Comparison of ENCODE assay signal across 17 cellular contexts in the genomic region with DNA sequence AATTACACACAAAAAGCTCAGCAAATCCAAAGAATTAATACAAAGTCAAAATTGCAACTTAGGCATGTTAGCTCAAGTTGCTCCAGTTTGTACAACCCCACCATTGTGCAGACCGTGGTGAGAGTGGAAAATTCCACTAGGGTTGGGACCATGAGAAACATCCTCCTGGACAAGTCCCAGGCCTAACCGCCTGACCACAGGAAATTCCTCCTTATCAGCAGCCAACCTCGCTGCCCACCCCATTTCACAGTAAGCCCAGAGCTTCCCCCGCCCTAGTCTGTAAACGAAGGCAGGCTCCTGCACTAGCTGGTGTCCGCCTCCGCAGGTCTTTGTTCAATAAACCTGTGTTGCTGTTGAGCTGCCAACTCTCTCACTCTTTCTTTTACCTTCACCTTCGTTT.
DNase-seq lines count a peak whose midpoint lies in the region; TF ChIP-seq lines count a peak whose summit lies in the region.
"Had no signal": no experiment of that assay in that cellular context is flagged by ENCODE, and none has a peak within 500 bp of the region (broad histone marks: within the 10 kb centered on the region; RNA-seq: fewer than 3 reads in every experiment).

No MANE protein-coding gene starts in this region.

- H3K36me3 Mint-ChIP-seq in endodermal cell (ENCODE audit: low read depth) (no peaks in the 10 kb centered on the region), nephron progenitor cell (ENCODE audit: low read depth) (no peaks in the 10 kb centered on the region)
- H3K36me3 Mint-ChIP-seq: activated CD4-positive, alpha-beta memory T cell treated with anti-CD3 and anti-CD28 coated beads for 36 hours; CD4-positive, CD25-positive, alpha-beta regulatory T cell; IgD-negative memory B cell had no signal

- no peak overlapping the region for H3K9ac ChIP-seq in endodermal cell (ENCODE audit: extremely low read depth, low read length, poor library complexity, severe bottlenecking)

- no peaks in the 10 kb centered on the region for H3K36me3 ChIP-seq in SJCRH30
- no peaks in the 10 kb centered on the region for H3K36me3 ChIP-seq in endodermal cell (ENCODE audit: control insufficient read depth, insufficient read depth, low read length)
- H3K36me3 ChIP-seq in WERI-Rb-1: no peaks in the 10 kb centered on the region

- H3K27me3 Mint-ChIP-seq in endodermal cell (ENCODE audit: insufficient read depth) (peaks cover 5% of the 10 kb centered on the region), nephron progenitor cell (ENCODE audit: low read depth, poor library complexity) (no peaks in the 10 kb centered on the region)
- H3K27me3 Mint-ChIP-seq: activated CD4-positive, alpha-beta memory T cell treated with anti-CD3 and anti-CD28 coated beads for 36 hours; CD4-positive, CD25-positive, alpha-beta regulatory T cell; IgD-negative memory B cell; naive thymus-derived CD4-positive, alpha-beta T cell had no signal

- H3K4me3 Mint-ChIP-seq in endodermal cell: no peak overlapping the region
- no peak overlapping the region for H3K4me3 Mint-ChIP-seq in nephron progenitor cell
- H3K4me3 Mint-ChIP-seq: activated CD4-positive, alpha-beta memory T cell treated with anti-CD3 and anti-CD28 coated beads for 36 hours; CD4-positive, CD25-positive, alpha-beta regulatory T cell; IgD-negative memory B cell; naive thymus-derived CD4-positive, alpha-beta T cell had no signal

- no peaks in the 10 kb centered on the region; the same call in 1 of the 2 replicates for H3K4me1 ChIP-seq in SJCRH30
- H3K4me1 ChIP-seq in endodermal cell (ENCODE audit: control insufficient read depth, insufficient read depth, low read length): no peaks in the 10 kb centered on the region

- DNase-seq in HS-27A (ENCODE audit: low read depth): peak; percentile 47
- DNase-seq in SJCRH30: peak; percentile 43 to 62
- peak; percentile 73 for DNase-seq in endodermal cell
- DNase-seq in nephron progenitor cell: peak; percentile 6
- no peak for DNase-seq in activated CD4-positive, CD25-positive, alpha-beta regulatory T cell (lab: John Stamatoyannopoulos, UW)
- DNase-seq in activated CD4-positive, alpha-beta T cell treated with anti-CD3 and anti-CD28 coated beads for 4 hours: no peak
- DNase-seq in NCI-H345 treated with DMSO at 0.1 percent for 48 hours (lab: John Stamatoyannopoulos, UW; ENCODE audit: unreplicated experiment): no peak
- DNase-seq in WERI-Rb-1: no peak
- DNase-seq: activated CD4-positive, alpha-beta memory T cell treated with anti-CD3 and anti-CD28 coated beads for 36 hours; activated effector memory CD4-positive, alpha-beta T cell treated with anti-CD3 and anti-CD28 coated beads, Interleukin-2, amount 50 U/mL, for 16 hours; CD4-positive, CD25-positive, alpha-beta regulatory T cell; cerebellar nuclear complex; GF-D8; HCEC 1CT; naive thymus-derived CD4-positive, alpha-beta T cell; NCI-H1694 had no signal

- no peak for TF ChIP-seq CTCF in endodermal cell (conservative IDR thresholded peaks at IDR 0.05)
- no peak for TF ChIP-seq CTCF in nephron progenitor cell (IDR thresholded peaks at IDR 0.05)
- TF ChIP-seq CTCF in WERI-Rb-1 (IDR thresholded peaks at IDR 0.05; ENCODE audit: low read depth, low read length): no peak

- no peak overlapping the region for H3K4me3 ChIP-seq in SJCRH30
- H3K4me3 ChIP-seq in endodermal cell (ENCODE audit: low read length): no peak overlapping the region
- H3K4me3 ChIP-seq in WERI-Rb-1 (ENCODE audit: low read depth, low read length): no peak overlapping the region

- H3K27me3 ChIP-seq in SJCRH30: no peaks in the 10 kb centered on the region
- H3K27me3 ChIP-seq in endodermal cell (ENCODE audit: control insufficient read depth, insufficient read depth, low read length, poor library complexity, severe bottlenecking): no peaks in the 10 kb centered on the region
- H3K27me3 ChIP-seq in WERI-Rb-1 (ENCODE audit: insufficient read depth, low read depth, severe bottlenecking): no peaks in the 10 kb centered on the region

- H3K9me3 Mint-ChIP-seq in endodermal cell (no peaks in the 10 kb centered on the region), nephron progenitor cell (no peaks in the 10 kb centered on the region)
- H3K9me3 Mint-ChIP-seq: IgD-negative memory B cell had no signal

- H3K4me1 Mint-ChIP-seq in endodermal cell (peaks cover 5% of the 10 kb centered on the region), nephron progenitor cell (no peaks in the 10 kb centered on the region)
- H3K4me1 Mint-ChIP-seq: CD4-positive, CD25-positive, alpha-beta regulatory T cell; IgD-negative memory B cell; naive thymus-derived CD4-positive, alpha-beta T cell had no signal

- H3K9me3 ChIP-seq in SJCRH30 (replicated peaks) (no peaks in the 10 kb centered on the region), endodermal cell (ENCODE audit: control insufficient read depth, low read length) (no peaks in the 10 kb centered on the region), WERI-Rb-1 (ENCODE audit: severe bottlenecking) (no peaks in the 10 kb centered on the region)

- H3K27ac ChIP-seq in SJCRH30 (no peak overlapping the region), endodermal cell (ENCODE audit: low read depth, low read length) (no peak overlapping the region), WERI-Rb-1 (no peak overlapping the region)

- 53 to 75% methylated on average over 3 to 7 of the region's 8 CpGs for WGBS in endodermal cell (ENCODE audit: insufficient coverage in 1 of 2, insufficient read length in 1 of 2), 2 experiments

- H3K27ac Mint-ChIP-seq in endodermal cell (peak overlapping the region; percentile 55), nephron progenitor cell (no peak overlapping the region)
- H3K27ac Mint-ChIP-seq: activated CD4-positive, alpha-beta memory T cell treated with anti-CD3 and anti-CD28 coated beads for 36 hours; CD4-positive, CD25-positive, alpha-beta regulatory T cell; IgD-negative memory B cell; naive thymus-derived CD4-positive, alpha-beta T cell had no signal

Comparison
In these comparisons a context has a peak if more than half of its experiments do, and no peak if none do; other contexts are left out.
1. DNase-seq: peak in HS-27A (single experiment), SJCRH30 (2 of 2), endodermal cell (single experiment) and nephron progenitor cell (single experiment); none in activated CD4-positive, CD25-positive, alpha-beta regulatory T cell (0 of 4), activated CD4-positive, alpha-beta T cell treated with anti-CD3 and anti-CD28 coated beads for 4 hours (0 of 2), NCI-H345 treated with DMSO at 0.1 percent for 48 hours (single experiment) and WERI-Rb-1 (single experiment).